In genomic region chr20:32820000-32820697, GRCh38 we compare ENCODE assay signal across 8 cellular contexts. TPM values are rescaled to one million over a fixed set of nuclear protein-coding genes. Genes with fewer than 3 reads are reported as not detected.
DNase-seq lines count a peak whose midpoint lies in the region; ATAC-seq, FAIRE-seq and TF ChIP-seq lines count a peak whose summit lies in the region.

No MANE protein-coding gene starts in this region.

- no peaks in the 10 kb centered on the region for H3K36me3 ChIP-seq in GM12878 (ENCODE audit: control insufficient read depth in 2 of 2, insufficient read depth in 2 of 2, low read length in 1 of 2)

- TF ChIP-seq RAD21 in GM12878 (IDR thresholded peaks at IDR 0.05; ENCODE audit: insufficient read depth, low read depth, low read length): no peak

- RAD21 ChIA-PET in GM12878 (lab: Charles Lee; ENCODE audit: unreplicated experiment): interaction anchor here (1.3 to 2.8 kb wide), 3 partner anchors 25 to 30 kb away, joined by 3 to 14 read pairs (median 10); no protein-coding TSS in a partner anchor

- TSS peak; percentile 70 for BruUV-seq in GM12878 (replicated peaks; lab: Mats Ljungman, UMichigan)

- peak; percentile 75 for DNase-seq in GM12891 (ENCODE audit: insufficient read length, low spot score)
- peak; percentile 48 for DNase-seq in H4 (ENCODE audit: low spot score)
- peak; percentile 35 for DNase-seq in LNCaP clone FGC (ENCODE audit: low read depth)
- peak; percentile 58 to 89 (median 73) for DNase-seq in T-helper 1 cell
- no peak for DNase-seq in GM12878 (ENCODE audit: low read depth, low spot score)
- DNase-seq in islet precursor cell: peak; percentile 93
- peak; percentile 93 for DNase-seq in stimulated activated CD4-positive, alpha-beta T cell treated with anti-CD3 and anti-CD28 coated beads, Interleukin-15, amount 100 ng/mL, for 24 hours
- no peak for DNase-seq in central memory CD4-positive, alpha-beta T cell

- H3K4me2 ChIP-seq in GM12878 (ENCODE audit: control insufficient read depth, insufficient read depth): peak overlapping the region; percentile 83

- TF ChIP-seq EP300 in GM12878 (IDR thresholded peaks at IDR 0.05; ENCODE audit: borderline replicate concordance in 1 of 2, control insufficient read depth in 1 of 2, low read depth in 2 of 2, low read length in 2 of 2): no peak

- intact Hi-C loops in GM12878 (cut with micrococcal nuclease; ENCODE audit: unreplicated experiment): no loop called here

- H3K27ac ChIP-seq in GM12878 (ENCODE audit: control insufficient read depth, insufficient read depth): peak overlapping the region; percentile 63

- peaks cover 10% of the 10 kb centered on the region for H4K20me1 ChIP-seq in GM12878 (ENCODE audit: control insufficient read depth, insufficient read depth)

- H3K9me3 ChIP-seq in GM12878 (replicated peaks; ENCODE audit: control insufficient read depth, insufficient read depth, low read length): no peaks in the 10 kb centered on the region

- POLR2A ChIA-PET in GM12878 (lab: Charles Lee): interaction anchor here (0.6 to 1.5 kb wide), 5 partner anchors 10 to 77 kb away, joined by 3 to 5 read pairs (median 3); partner anchors contain the start of gene COMMD7

- peak overlapping the region; percentile 82 for H3K9ac ChIP-seq in GM12878 (ENCODE audit: control insufficient read depth, insufficient read depth, low read length)

- peak overlapping the region; percentile 84 for H3K4me3 ChIP-seq in LNCaP clone FGC (ENCODE audit: low read depth, low read length)
- H3K4me3 ChIP-seq in GM12878: peak overlapping the region; percentile 79

- TF ChIP-seq POLR2A in GM12891 (IDR thresholded peaks at IDR 0.05; ENCODE audit: low read depth, low read length) (peak; percentile 82), GM12878 (IDR thresholded peaks at IDR 0.05; ENCODE audit: low read depth, low read length) (peak; percentile 75)

- no peak for TF ChIP-seq CTCF in LNCaP clone FGC (IDR thresholded peaks at IDR 0.05; ENCODE audit: control insufficient read depth, extremely low read depth, insufficient read depth)
- no peak for TF ChIP-seq CTCF in GM12878 (IDR thresholded peaks at IDR 0.05 in 2 of 3, conservative IDR thresholded peaks at IDR 0.05 in 1 of 3; ENCODE audit: control insufficient read depth in 2 of 3, extremely low read depth in 1 of 3, insufficient read depth in 1 of 3, low read depth in 3 of 3, low read length in 3 of 3)

- H3K79me2 ChIP-seq in GM12878 (ENCODE audit: control insufficient read depth, insufficient read depth, low read length): peaks cover 54% of the 10 kb centered on the region

- WGBS in GM12878 (ENCODE audit: insufficient coverage, insufficient replicate concordance, low lambda C conversion rate, missing lambda C conversion rate): under 1% methylated on average over 16 of the region's 56 CpGs

- ATAC-seq in GM12878: peak; percentile 88

- in situ Hi-C loops in GM12878 (cut with MboI): no loop called here

- CTCF ChIA-PET in GM12878 (lab: Yijun Ruan, JAX): interaction anchor here (0.7 to 1.7 kb wide), 8 partner anchors 10 to 148 kb away, joined by 3 to 7 read pairs (median 4); no protein-coding TSS in a partner anchor

- FAIRE-seq in GM12891 (lab: Jason Lieb, UNC) (peak; percentile 57), GM12878 (lab: Jason Lieb, UNC) (no peak)

- peak overlapping the region; percentile 69 for H2AFZ ChIP-seq in GM12878 (ENCODE audit: control insufficient read depth, low read depth, low read length)

- H3K27me3 ChIP-seq in GM12878 (replicated peaks in 1 of 2; ENCODE audit: control insufficient read depth in 2 of 2, insufficient read depth in 2 of 2, low read length in 1 of 2): no peaks in the 10 kb centered on the region

- SMC1A ChIA-PET in GM12878 (lab: Charles Lee; ENCODE audit: uncharacterized antibody, unreplicated experiment): interaction anchor here (0.9 to 1.9 kb wide), 6 partner anchors 13 to 57 kb away, joined by 3 to 7 read pairs (median 4); no protein-coding TSS in a partner anchor

- H3K4me1 ChIP-seq in GM12878 (ENCODE audit: control insufficient read depth, insufficient read depth, low read length): peaks cover 6% of the 10 kb centered on the region

TF ChIP-seq in GM12891, 5 proteins besides CTCF, POLR2A, EP300 and RAD21:
- TF ChIP-seq TAF1 (IDR thresholded peaks at IDR 0.05; ENCODE audit: low read depth, low read length) (0 out of 2 replicates have a peak, but pooled peaks have one; percentile 13), PAX5 (IDR thresholded peaks at IDR 0.05; ENCODE audit: insufficient read depth, low read length, severe bottlenecking) (no peak), POU2F2 (IDR thresholded peaks at IDR 0.05; ENCODE audit: low read depth, low read length) (0 out of 2 replicates have a peak, but pooled peaks have one; percentile 22)

RNA-seq across cellular contexts. Expression of gene MAPRE1, which starts 0.4 kb away (rescaled TPM):
- polyA plus RNA-seq in GM12891 (2012; ENCODE audit: low read depth, missing spikeins): 103 TPM
- total RNA-seq in H4 (2014; rRNA removed; shearing (Covaris generic)): 112 and 119 TPM in 2 replicates
- 37.7 and 38.1 TPM in 2 replicates for total RNA-seq in GM12878 (2013; cell fraction: nucleolus; rRNA removed)
- total RNA-seq in GM12878 (2014; rRNA removed) (85.2 and 108 TPM in 2 replicates), GM12878 (2014; rRNA removed; fragmentation: Illumina TruSeq; extraction: Trizol) (83.2 and 89.2 TPM in 2 replicates), GM12878 (2021) (133 TPM in 2 replicates)
- 84.6 TPM for polyA plus RNA-seq in GM12878 (2011; ENCODE audit: low read depth)
- polyA plus RNA-seq in GM12878 (2011; rRNA removed) (117 and 137 TPM in 2 replicates), GM12878 (2014; fragmentation: Illumina TruSeq; extraction: Trizol) (151 and 168 TPM in 2 replicates), GM12878 (2014; fragmentation: Nextera tagmentation; extraction: Ambion mirVana) (100 to 1,000 TPM; 128 to 142 TPM), GM12878 (2014; rRNA removed) (108 and 117 TPM in 2 replicates), GM12878 (2016; fragmentation: Nextera tagmentation; extraction: Ambion mirVana) (100 to 1,000 TPM; 108 to 109 TPM)
- polyA plus RNA-seq in GM12878 (2011; cell fraction: cytosol; rRNA removed): 58.1 and 75.1 TPM in 2 replicates
- 29.6 and 50.0 TPM in 2 replicates for polyA plus RNA-seq in GM12878 (2011; cell fraction: nucleus; rRNA removed)
- polyA plus RNA-seq in GM12878 (2012): 84.5 and 93.7 TPM in 2 replicates
- 52.4 and 66.1 TPM in 2 replicates for polyA minus RNA-seq in GM12878 (2011; rRNA and poly(A)+ RNA removed)
- polyA minus RNA-seq in GM12878 (2011; cell fraction: cytosol; rRNA and poly(A)+ RNA removed): 30.9 and 33.0 TPM in 2 replicates
- polyA minus RNA-seq in GM12878 (2011; cell fraction: nucleus; rRNA and poly(A)+ RNA removed): 10.6 and 19.1 TPM in 2 replicates

RNA-seq across cellular contexts. Expression of gene EFCAB8, which starts 38.6 kb away (rescaled TPM):
- 0.03 TPM for polyA plus RNA-seq in GM12891 (2012; ENCODE audit: low read depth, missing spikeins)
- total RNA-seq in H4 (2014; rRNA removed; shearing (Covaris generic)): 0.04 TPM in 1 of 2 replicates, not detected in the other
- 0.15 and 3.9 TPM in 2 replicates for total RNA-seq in GM12878 (2013; cell fraction: nucleolus; rRNA removed)
- total RNA-seq in GM12878 (2014; rRNA removed) (0.06 TPM in 1 of 2 replicates, not detected in the other), GM12878 (2014; rRNA removed; fragmentation: Illumina TruSeq; extraction: Trizol) (0.04 TPM in 1 of 2 replicates, not detected in the other), GM12878 (2021) (0.05 and 0.18 TPM in 2 replicates)
- polyA plus RNA-seq in GM12878 (2011; ENCODE audit: low read depth): not detected
- polyA plus RNA-seq in GM12878 (2011; rRNA removed) (0.20 TPM in 1 of 2 replicates, not detected in the other), GM12878 (2014; fragmentation: Illumina TruSeq; extraction: Trizol) (0.06 TPM in 1 of 2 replicates, not detected in the other), GM12878 (2014; fragmentation: Nextera tagmentation; extraction: Ambion mirVana) (not detected), GM12878 (2014; rRNA removed) (0.08 and 0.57 TPM in 2 replicates), GM12878 (2016; fragmentation: Nextera tagmentation; extraction: Ambion mirVana) (under 1 TPM in 1 of 2 experiments, not detected in 1; 0.05 TPM)
- polyA plus RNA-seq in GM12878 (2011; cell fraction: cytosol; rRNA removed): 0.01 and 0.02 TPM in 2 replicates
- polyA plus RNA-seq in GM12878 (2011; cell fraction: nucleus; rRNA removed): 0.10 and 0.39 TPM in 2 replicates
- polyA plus RNA-seq in GM12878 (2012): 0.07 and 0.11 TPM in 2 replicates
- polyA minus RNA-seq in GM12878 (2011; rRNA and poly(A)+ RNA removed): 2.0 TPM in 1 of 2 replicates, not detected in the other
- polyA minus RNA-seq in GM12878 (2011; cell fraction: cytosol; rRNA and poly(A)+ RNA removed): not detected in 2 replicates
- polyA minus RNA-seq in GM12878 (2011; cell fraction: nucleus; rRNA and poly(A)+ RNA removed): 0.12 and 0.19 TPM in 2 replicates

RNA-seq across cellular contexts. Expression of gene DNMT3B, which starts 58.0 kb away (rescaled TPM):
- polyA plus RNA-seq in GM12891 (2012; ENCODE audit: low read depth, missing spikeins): 0.42 TPM
- 3.3 and 5.4 TPM in 2 replicates for total RNA-seq in H4 (2014; rRNA removed; shearing (Covaris generic))
- total RNA-seq in GM12878 (2013; cell fraction: nucleolus; rRNA removed): 0.40 and 0.47 TPM in 2 replicates
- total RNA-seq in GM12878 (2014; rRNA removed) (1.1 and 1.6 TPM in 2 replicates), GM12878 (2014; rRNA removed; fragmentation: Illumina TruSeq; extraction: Trizol) (1.2 TPM in 2 replicates), GM12878 (2021) (1.8 and 1.9 TPM in 2 replicates)
- polyA plus RNA-seq in GM12878 (2011; ENCODE audit: low read depth): 0.25 TPM
- polyA plus RNA-seq in GM12878 (2011; rRNA removed) (0.22 and 0.24 TPM in 2 replicates), GM12878 (2014; fragmentation: Illumina TruSeq; extraction: Trizol) (0.82 and 1.4 TPM in 2 replicates), GM12878 (2014; fragmentation: Nextera tagmentation; extraction: Ambion mirVana) (under 1 TPM; 0.23 to 0.33 TPM), GM12878 (2014; rRNA removed) (1.7 and 1.9 TPM in 2 replicates), GM12878 (2016; fragmentation: Nextera tagmentation; extraction: Ambion mirVana) (1 to 10 TPM in 1 of 2 experiments, under 1 TPM in 1; 0.82 to 1.5 TPM)
- 0.15 and 0.24 TPM in 2 replicates for polyA plus RNA-seq in GM12878 (2011; cell fraction: cytosol; rRNA removed)
- 0.78 and 0.82 TPM in 2 replicates for polyA plus RNA-seq in GM12878 (2011; cell fraction: nucleus; rRNA removed)
- 0.49 and 0.50 TPM in 2 replicates for polyA plus RNA-seq in GM12878 (2012)
- polyA minus RNA-seq in GM12878 (2011; rRNA and poly(A)+ RNA removed): 0.15 and 0.46 TPM in 2 replicates
- polyA minus RNA-seq in GM12878 (2011; cell fraction: cytosol; rRNA and poly(A)+ RNA removed): not detected in 2 replicates
- 0.12 and 0.19 TPM in 2 replicates for polyA minus RNA-seq in GM12878 (2011; cell fraction: nucleus; rRNA and poly(A)+ RNA removed)

Comparison
In these comparisons a context has a peak if more than half of its experiments do, and no peak if none do; other contexts are left out.
1. DNase-seq: peak in GM12891 (single experiment), H4 (single experiment), LNCaP clone FGC (single experiment), T-helper 1 cell (5 of 5), islet precursor cell (single experiment) and stimulated activated CD4-positive, alpha-beta T cell treated with anti-CD3 and anti-CD28 coated beads, Interleukin-15, amount 100 ng/mL, for 24 hours (single experiment); none in GM12878 (single experiment) and central memory CD4-positive, alpha-beta T cell (single experiment).